19 cellular contexts compared by ENCODE assay signal in genomic region chr14:61911534-61911933, GRCh38.
DNase-seq lines count a peak whose midpoint lies in the region; ATAC-seq and TF ChIP-seq lines count a peak whose summit lies in the region.
"Had no signal": no experiment of that assay in that cellular context is flagged by ENCODE, and none has a peak within 500 bp of the region (broad histone marks: within the 10 kb centered on the region; RNA-seq: fewer than 3 reads in every experiment).

No MANE protein-coding gene starts in this region.

- no peak for TF ChIP-seq POLR2A in thyroid gland (IDR thresholded peaks at IDR 0.05)

- no peak overlapping the region for H3K27ac Mint-ChIP-seq in T-helper 2 cell treated with Interferon-gamma antibody and Interleukin-4, amounts not matched to agents 5 μg/mL and 100 μg/mL, for 36 hours
- H3K27ac Mint-ChIP-seq: activated naive CD8-positive, alpha-beta T cell treated with anti-CD3 and anti-CD28 coated beads, Interleukin-2, amount 50 U/mL, for 24 hours had no signal

- H3K36me3 Mint-ChIP-seq in T-helper 2 cell treated with Interferon-gamma antibody and Interleukin-4, amounts not matched to agents 5 μg/mL and 100 μg/mL, for 36 hours (ENCODE audit: low read depth), result no peaks in the 10 kb centered on the region

- H3K4me1 ChIP-seq in endocrine pancreas (ENCODE audit: control insufficient read depth, insufficient read depth, low read length) (peaks cover 53% of the 10 kb centered on the region), thyroid gland (no peaks in the 10 kb centered on the region)
- H3K4me1 ChIP-seq: A549, SJCRH30 had no signal

- DNase-seq in NCI-H2081 (lab: John Stamatoyannopoulos, UW), result peak; percentile 16 to 69
- no peak for DNase-seq in NCI-H2081 treated with DMSO at 0.1 percent for 48 hours (lab: John Stamatoyannopoulos, UW)
- DNase-seq in NCI-H146 treated with DMSO at 0.1 percent for 48 hours (lab: John Stamatoyannopoulos, UW; ENCODE audit: unreplicated experiment), result peak; percentile 6
- DNase-seq in thyroid gland, result peak; percentile 15 to 36
- DNase-seq in T-helper 2 cell treated with Interferon-gamma antibody and Interleukin-4, amounts not matched to agents 5 μg/mL and 100 μg/mL, for 36 hours (ENCODE audit: low spot score), result no peak
- no peak for DNase-seq in Right ventricle myocardium superior
- DNase-seq: activated naive CD8-positive, alpha-beta T cell treated with anti-CD3 and anti-CD28 coated beads, Interleukin-2, amount 50 U/mL, for 24 hours; brain microvascular endothelial cell; foreskin melanocyte; NCI-H1694; NCI-H510A treated with DMSO at 0.1 percent for 48 hours; OCI-M1; retina; SJCRH30; T-helper 2 cell had no signal

- 51 to 59% methylated on average over 4 of the region's 4 CpGs for whole genome bisulfite sequencing in thyroid gland, 2 donors

- ATAC-seq in GM21786 (IDR thresholded peaks at IDR 0.05; ENCODE audit: unreplicated experiment), result no peak
- no peak for ATAC-seq in Right ventricle myocardium superior (ENCODE audit: poor library complexity)
- ATAC-seq: A549; activated naive CD8-positive, alpha-beta T cell treated with anti-CD3 and anti-CD28 coated beads, Interleukin-2, amount 50 U/mL, for 24 hours had no signal

- H3K27me3 Mint-ChIP-seq in T-helper 2 cell treated with Interferon-gamma antibody and Interleukin-4, amounts not matched to agents 5 μg/mL and 100 μg/mL, for 36 hours (ENCODE audit: low read depth), result peaks cover 12% of the 10 kb centered on the region

- H3K9me3 ChIP-seq in endocrine pancreas (ENCODE audit: control insufficient read depth, low read length) (no peaks in the 10 kb centered on the region), thyroid gland (no peaks in the 10 kb centered on the region)
- H3K9me3 ChIP-seq: A549, SJCRH30 had no signal

- intact Hi-C loops in thyroid gland (cut with DNase I) (no loop called here), Right ventricle myocardium superior (cut with DNase I) (no loop called here)

- no peaks in the 10 kb centered on the region for H3K9me3 Mint-ChIP-seq in T-helper 2 cell treated with Interferon-gamma antibody and Interleukin-4, amounts not matched to agents 5 μg/mL and 100 μg/mL, for 36 hours
- H3K9me3 Mint-ChIP-seq: activated naive CD8-positive, alpha-beta T cell treated with anti-CD3 and anti-CD28 coated beads, Interleukin-2, amount 50 U/mL, for 24 hours; neural crest cell had no signal

- no peak overlapping the region for H3K4me3 Mint-ChIP-seq in T-helper 2 cell treated with Interferon-gamma antibody and Interleukin-4, amounts not matched to agents 5 μg/mL and 100 μg/mL, for 36 hours
- H3K4me3 Mint-ChIP-seq: activated naive CD8-positive, alpha-beta T cell treated with anti-CD3 and anti-CD28 coated beads, Interleukin-2, amount 50 U/mL, for 24 hours; neural crest cell had no signal

- no peaks in the 10 kb centered on the region for H3K4me1 Mint-ChIP-seq in T-helper 2 cell treated with Interferon-gamma antibody and Interleukin-4, amounts not matched to agents 5 μg/mL and 100 μg/mL, for 36 hours (ENCODE audit: low read depth)
- H3K4me1 Mint-ChIP-seq: neural crest cell had no signal

- no peak overlapping the region for H3K9ac ChIP-seq in endocrine pancreas (ENCODE audit: control insufficient read depth, insufficient read depth, low read length)

- TF ChIP-seq CTCF in thyroid gland (IDR thresholded peaks at IDR 0.05), result no peak

- H3K27me3 ChIP-seq in endocrine pancreas (ENCODE audit: control insufficient read depth, insufficient read depth, low read length), result no peaks in the 10 kb centered on the region
- no peaks in the 10 kb centered on the region for H3K27me3 ChIP-seq in thyroid gland
- H3K27me3 ChIP-seq: brain microvascular endothelial cell, SJCRH30 had no signal

- H3K36me3 ChIP-seq in endocrine pancreas (ENCODE audit: control insufficient read depth, insufficient read depth, low read length), result no peaks in the 10 kb centered on the region
- H3K36me3 ChIP-seq in thyroid gland, result no peaks in the 10 kb centered on the region
- H3K36me3 ChIP-seq: brain microvascular endothelial cell, SJCRH30 had no signal

- peak overlapping the region; percentile 63 for H3K4me3 ChIP-seq in endocrine pancreas (ENCODE audit: control insufficient read depth, insufficient read depth, low read length)
- H3K4me3 ChIP-seq in thyroid gland (replicated peaks in 1 of 3), result no peak overlapping the region
- H3K4me3 ChIP-seq: A549, SJCRH30 had no signal

- H3K27ac ChIP-seq in thyroid gland, result no peak overlapping the region
- H3K27ac ChIP-seq: A549, brain microvascular endothelial cell, SJCRH30 had no signal

Comparison
In these comparisons a context has a peak if more than half of its experiments do, and no peak if none do; other contexts are left out.
1. DNase-seq: peak in NCI-H2081 (2 of 2), NCI-H146 treated with DMSO at 0.1 percent for 48 hours (single experiment) and thyroid gland (2 of 2); none in NCI-H2081 treated with DMSO at 0.1 percent for 48 hours (single experiment), T-helper 2 cell treated with Interferon-gamma antibody and Interleukin-4, amounts not matched to agents 5 μg/mL and 100 μg/mL, for 36 hours (single experiment) and Right ventricle myocardium superior (single experiment).